ENCODE assay signal across 25 cellular contexts in the genomic region with DNA sequence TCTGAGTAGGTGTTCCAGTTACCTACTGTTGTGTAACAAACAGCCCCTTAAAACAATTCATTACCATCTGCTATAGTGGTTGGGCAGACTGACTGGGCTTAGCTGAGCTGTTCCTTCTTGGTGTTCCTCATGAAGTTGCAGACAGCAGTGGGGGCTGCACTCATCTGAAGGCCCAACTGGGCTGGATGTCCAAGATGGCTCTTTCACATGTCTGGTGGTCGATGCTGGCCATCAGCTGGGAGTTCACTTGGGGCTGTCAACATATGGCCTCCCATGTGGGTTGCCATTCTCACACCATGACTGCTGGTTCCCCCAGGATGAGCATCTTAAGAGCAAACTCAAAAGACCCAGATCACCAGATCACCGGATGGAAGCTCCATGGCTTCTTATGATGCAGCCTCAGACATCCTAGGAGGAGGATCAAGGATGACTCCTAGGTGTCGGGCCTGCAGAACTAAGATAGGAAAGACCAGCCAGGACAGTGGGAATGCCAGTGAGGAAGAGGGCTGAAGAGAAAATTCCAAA. TPM values are rescaled to one million over a fixed set of nuclear protein-coding genes. Genes with fewer than 3 reads are reported as not detected.
"Had no signal": no experiment of that assay in that cellular context is flagged by ENCODE, and none has a peak within 500 bp of the region (broad histone marks: within the 10 kb centered on the region; RNA-seq: fewer than 3 reads in every experiment).

No MANE protein-coding gene starts in this region.

- H3K9ac ChIP-seq: parathyroid adenoma had no signal

- DNase-seq: effector memory CD8-positive, alpha-beta T cell; erythroblast; hypothalamus; immature natural killer cell; islet precursor cell; kidney glomerular epithelial cell; left colon; left ventricle myocardium superior; lower lobe of right lung; natural killer cell; occipital lobe; right cardiac atrium; stimulated activated CD4-positive, alpha-beta T cell treated with anti-CD3 and anti-CD28 coated beads, Interleukin-1b, Interleukin-23, amount 100 ng/mL, for 48 hours; stimulated activated CD4-positive, alpha-beta T cell treated with anti-CD3 and anti-CD28 coated beads, Interleukin-4, amount 100 ng/mL, for 24 hours; stimulated activated naive CD4-positive, alpha-beta T cell treated with Interleukin-2 at 50 U/mL for 16 hours; stomach; thyroid gland; trophoblast cell had no signal

- H3K27ac ChIP-seq: lower lobe of right lung, parathyroid adenoma, prostate gland, skin epidermis, stomach, thyroid gland had no signal

- H3K27ac Mint-ChIP-seq: dendritic cell treated with granulocyte-macrophage colony-stimulating factor and Interleukin-4, amounts not matched to agents 40 ng/mL and 50 ng/mL, for 4 days; effector memory CD8-positive, alpha-beta T cell; immature natural killer cell; natural killer cell; stimulated activated effector memory CD8-positive, alpha-beta T cell treated with anti-CD3 and anti-CD28 coated beads, Interleukin-12 subunit alpha, Interleukin-12 subunit beta, amount 100 ng/mL, for 72 hours had no signal

- ATAC-seq: effector memory CD8-positive, alpha-beta T cell; left colon; left ventricle myocardium superior; lower lobe of right lung; natural killer cell; right cardiac atrium; stimulated activated effector memory CD8-positive, alpha-beta T cell treated with anti-CD3 and anti-CD28 coated beads, Interleukin-12 subunit alpha, Interleukin-12 subunit beta, amount 100 ng/mL, for 72 hours had no signal

- H2AFZ ChIP-seq: parathyroid adenoma had no signal

- H3K9me3 ChIP-seq: prostate gland, thyroid gland had no signal

- H3K27me3 ChIP-seq: thyroid gland had no signal

- H3K4me3 ChIP-seq: lower lobe of right lung, prostate gland, skin epidermis, stomach, thyroid gland had no signal

- H3K79me2 ChIP-seq: parathyroid adenoma had no signal

- H3K36me3 ChIP-seq: lower lobe of right lung, prostate gland, stomach, thyroid gland had no signal

- H3K4me1 ChIP-seq: lower lobe of right lung, parathyroid adenoma, prostate gland, stomach, thyroid gland had no signal

- H3K4me3 Mint-ChIP-seq: dendritic cell treated with granulocyte-macrophage colony-stimulating factor and Interleukin-4, amounts not matched to agents 40 ng/mL and 50 ng/mL, for 4 days; effector memory CD8-positive, alpha-beta T cell; immature natural killer cell; natural killer cell; stimulated activated effector memory CD8-positive, alpha-beta T cell treated with anti-CD3 and anti-CD28 coated beads, Interleukin-12 subunit alpha, Interleukin-12 subunit beta, amount 100 ng/mL, for 72 hours had no signal

RNA-seq across cellular contexts. Expression of gene PPP2R2C, which starts 34.3 kb away (rescaled TPM):
- total RNA-seq: fibroblast of villous mesenchyme, lower lobe of right lung, mononuclear cell, natural killer cell had no signal
